Comparison of ENCODE assay signal across 33 cellular contexts in genomic region chr5:119878712-119879111, GRCh38.
DNase-seq lines count a peak whose midpoint lies in the region; ATAC-seq and TF ChIP-seq lines count a peak whose summit lies in the region.
"Had no signal": no experiment of that assay in that cellular context is flagged by ENCODE, and none has a peak within 500 bp of the region (broad histone marks: within the 10 kb centered on the region; RNA-seq: fewer than 3 reads in every experiment).

No MANE protein-coding gene starts in this region.

- intact Hi-C loops in MCF 10A (cut with micrococcal nuclease) (no loop called here), breast epithelium (cut with DNase I; ENCODE audit: low total_unique reads) (no loop called here), upper lobe of right lung (cut with DNase I) (no loop called here), Right ventricle myocardium superior (cut with DNase I) (no loop called here)

- no peak overlapping the region for H3K27ac Mint-ChIP-seq in MCF 10A (ENCODE audit: low read depth, unreplicated experiment)
- H3K27ac Mint-ChIP-seq: activated CD8-positive, alpha-beta T cell treated with anti-CD3 and anti-CD28 coated beads, Interleukin-2, amount 10 ng/mL, durations not matched to agents 7 days and 5 days; activated naive CD8-positive, alpha-beta T cell treated with anti-CD3 and anti-CD28 coated beads, Interleukin-2, amount 10 ng/mL, durations not matched to agents 7 days and 5 days; stimulated activated effector memory CD8-positive, alpha-beta T cell treated with anti-CD3 and anti-CD28 coated beads, Interleukin-12 subunit alpha, Interleukin-12 subunit beta, amount 100 ng/mL, for 72 hours had no signal

- POLR2A ChIA-PET in MCF 10A (lab: Yijun Ruan, JAX) = interaction anchor here (0.6 kb wide), 1 partner anchor 454 kb away, joined by 4 read pairs; no protein-coding TSS in a partner anchor

- no peaks in the 10 kb centered on the region for H3K36me3 ChIP-seq in breast epithelium
- no peaks in the 10 kb centered on the region for H3K36me3 ChIP-seq in adipocyte (ENCODE audit: control insufficient read depth, insufficient read depth, low read length, severe bottlenecking)
- H3K36me3 ChIP-seq in upper lobe of right lung = no peaks in the 10 kb centered on the region
- H3K36me3 ChIP-seq: gastrocnemius medialis, SJCRH30, suprapubic skin, uterus had no signal

- H3K9me3 ChIP-seq in breast epithelium = no peaks in the 10 kb centered on the region
- no peaks in the 10 kb centered on the region for H3K9me3 ChIP-seq in adipocyte (ENCODE audit: control insufficient read depth, low read length)
- no peaks in the 10 kb centered on the region for H3K9me3 ChIP-seq in upper lobe of right lung
- H3K9me3 ChIP-seq: gastrocnemius medialis, SJCRH30, suprapubic skin, uterus had no signal

- CTCF ChIA-PET in MCF 10A (lab: Yijun Ruan, JAX) = interaction anchor here (0.7 to 1.1 kb wide), 2 partner anchors 13 to 19 kb away, joined by 4 to 6 read pairs; no protein-coding TSS in a partner anchor

- H3K36me3 Mint-ChIP-seq in MCF 10A (ENCODE audit: insufficient read depth, unreplicated experiment) = no peaks in the 10 kb centered on the region
- H3K36me3 Mint-ChIP-seq: activated naive CD8-positive, alpha-beta T cell treated with anti-CD3 and anti-CD28 coated beads, Interleukin-2, amount 10 ng/mL, durations not matched to agents 7 days and 5 days; naive B cell; stimulated activated effector memory CD8-positive, alpha-beta T cell treated with anti-CD3 and anti-CD28 coated beads, Interleukin-12 subunit alpha, Interleukin-12 subunit beta, amount 100 ng/mL, for 72 hours had no signal

- H3K9me3 Mint-ChIP-seq in MCF 10A (ENCODE audit: unreplicated experiment) = no peaks in the 10 kb centered on the region
- H3K9me3 Mint-ChIP-seq: activated naive CD8-positive, alpha-beta T cell treated with anti-CD3 and anti-CD28 coated beads, Interleukin-2, amount 10 ng/mL, durations not matched to agents 7 days and 5 days; H9 had no signal

- H3K4me1 ChIP-seq in breast epithelium (no peaks in the 10 kb centered on the region), adipocyte (ENCODE audit: control insufficient read depth, insufficient read depth, low read length) (peaks cover 3% of the 10 kb centered on the region), upper lobe of right lung (no peaks in the 10 kb centered on the region)
- H3K4me1 ChIP-seq: gastrocnemius medialis, SJCRH30, suprapubic skin, uterus had no signal

- DNase-seq in MCF 10A (ENCODE audit: unreplicated experiment) = peak; percentile 10
- DNase-seq in breast epithelium (ENCODE audit: low spot score in 2 of 2) = no peak
- peak; percentile 43 for DNase-seq in adipocyte (ENCODE audit: low read depth)
- peak; percentile 52 for DNase-seq in iPS-NIHi11 (ENCODE audit: low spot score)
- DNase-seq in upper lobe of right lung = no peak
- no peak for DNase-seq in NCI-H2107 treated with DMSO at 0.1 percent for 48 hours (lab: John Stamatoyannopoulos, UW; ENCODE audit: unreplicated experiment)
- no peak for DNase-seq in Right ventricle myocardium superior
- DNase-seq: activated CD8-positive, alpha-beta T cell treated with anti-CD3 and anti-CD28 coated beads, Interleukin-2, amount 10 ng/mL, durations not matched to agents 7 days and 5 days; activated effector memory CD4-positive, alpha-beta T cell treated with anti-CD3 and anti-CD28 coated beads, Interleukin-2, amount 50 U/mL, for 16 hours; activated naive CD8-positive, alpha-beta T cell treated with anti-CD3 and anti-CD28 coated beads, Interleukin-2, amount 10 ng/mL, durations not matched to agents 7 days and 5 days; activated T-cell treated with anti-CD3 and anti-CD28 coated beads for 4 hours; cerebellar nuclear complex; DMS79 treated with DMSO at 0.1 percent for 48 hours; gastrocnemius medialis; H9; Kasumi-1; mesenchymal stem cell; naive B cell; NCI-H1092 treated with DMSO at 0.1 percent for 48 hours; NCI-H187 treated with DMSO at 0.1 percent for 48 hours; NCI-H226; occipital lobe; retina; stimulated activated CD4-positive, alpha-beta T cell treated with anti-CD3 and anti-CD28 coated beads, Interleukin-2, amount 100 ng/mL, for 48 hours; T-helper 1 cell; uterus had no signal

- no peaks in the 10 kb centered on the region for H3K4me1 Mint-ChIP-seq in MCF 10A (ENCODE audit: insufficient read depth, unreplicated experiment)
- H3K4me1 Mint-ChIP-seq: activated naive CD8-positive, alpha-beta T cell treated with anti-CD3 and anti-CD28 coated beads, Interleukin-2, amount 10 ng/mL, durations not matched to agents 7 days and 5 days; naive B cell; stimulated activated effector memory CD8-positive, alpha-beta T cell treated with anti-CD3 and anti-CD28 coated beads, Interleukin-12 subunit alpha, Interleukin-12 subunit beta, amount 100 ng/mL, for 72 hours had no signal

- no peaks in the 10 kb centered on the region for H3K27me3 Mint-ChIP-seq in MCF 10A (ENCODE audit: insufficient read depth, unreplicated experiment)
- H3K27me3 Mint-ChIP-seq: activated naive CD8-positive, alpha-beta T cell treated with anti-CD3 and anti-CD28 coated beads, Interleukin-2, amount 10 ng/mL, durations not matched to agents 7 days and 5 days; naive B cell had no signal

- ATAC-seq in upper lobe of right lung = peak; percentile 61
- ATAC-seq in HG03280 (IDR thresholded peaks at IDR 0.05; ENCODE audit: unreplicated experiment) = no peak
- no peak for ATAC-seq in Right ventricle myocardium superior (ENCODE audit: poor library complexity)
- ATAC-seq: activated CD8-positive, alpha-beta T cell treated with anti-CD3 and anti-CD28 coated beads, Interleukin-2, amount 10 ng/mL, durations not matched to agents 7 days and 5 days; esophagus mucosa; gastrocnemius medialis; HepG2; stimulated activated effector memory CD8-positive, alpha-beta T cell treated with anti-CD3 and anti-CD28 coated beads, Interleukin-12 subunit alpha, Interleukin-12 subunit beta, amount 100 ng/mL, for 72 hours had no signal

- BruUV-seq in MCF 10A (replicated peaks; lab: Mats Ljungman, UMichigan) = no TSS peak

- H3K4me3 ChIP-seq in breast epithelium = no peak overlapping the region
- H3K4me3 ChIP-seq in adipocyte (ENCODE audit: low read length) = no peak overlapping the region
- no peak overlapping the region for H3K4me3 ChIP-seq in upper lobe of right lung
- H3K4me3 ChIP-seq: gastrocnemius medialis, PC-9, SJCRH30, suprapubic skin, uterus had no signal

- TF ChIP-seq POLR2A in breast epithelium (IDR thresholded peaks at IDR 0.05) = no peak

- TF ChIP-seq CTCF in MCF 10A (IDR thresholded peaks at IDR 0.05; ENCODE audit: unreplicated experiment) = no peak
- TF ChIP-seq CTCF in breast epithelium (IDR thresholded peaks at IDR 0.05) = no peak
- TF ChIP-seq CTCF in upper lobe of right lung (IDR thresholded peaks at IDR 0.05) = no peak

- H3K4me3 Mint-ChIP-seq in MCF 10A (ENCODE audit: unreplicated experiment) = no peak overlapping the region
- H3K4me3 Mint-ChIP-seq: activated CD8-positive, alpha-beta T cell treated with anti-CD3 and anti-CD28 coated beads, Interleukin-2, amount 10 ng/mL, durations not matched to agents 7 days and 5 days; activated naive CD8-positive, alpha-beta T cell treated with anti-CD3 and anti-CD28 coated beads, Interleukin-2, amount 10 ng/mL, durations not matched to agents 7 days and 5 days; H9; naive B cell; stimulated activated effector memory CD8-positive, alpha-beta T cell treated with anti-CD3 and anti-CD28 coated beads, Interleukin-12 subunit alpha, Interleukin-12 subunit beta, amount 100 ng/mL, for 72 hours had no signal

- no peaks in the 10 kb centered on the region for H3K27me3 ChIP-seq in breast epithelium
- no peaks in the 10 kb centered on the region for H3K27me3 ChIP-seq in adipocyte (replicated peaks; ENCODE audit: control insufficient read depth, insufficient read depth, low read length)
- no peaks in the 10 kb centered on the region for H3K27me3 ChIP-seq in upper lobe of right lung
- H3K27me3 ChIP-seq: gastrocnemius medialis, SJCRH30, suprapubic skin had no signal

- H3K9ac ChIP-seq in adipocyte (ENCODE audit: low read length) = no peak overlapping the region

- H3K27ac ChIP-seq in breast epithelium = no peak overlapping the region
- H3K27ac ChIP-seq in upper lobe of right lung = no peak overlapping the region
- H3K27ac ChIP-seq: gastrocnemius medialis, PC-9, SJCRH30, suprapubic skin, uterus had no signal

Comparison
In these comparisons a context has a peak if more than half of its experiments do, and no peak if none do; other contexts are left out.
1. DNase-seq: peak in MCF 10A (single experiment), adipocyte (single experiment) and iPS-NIHi11 (single experiment); none in breast epithelium (0 of 2), upper lobe of right lung (single experiment), NCI-H2107 treated with DMSO at 0.1 percent for 48 hours (single experiment) and Right ventricle myocardium superior (single experiment).